11 cellular contexts compared by ENCODE assay signal in the genomic region with DNA sequence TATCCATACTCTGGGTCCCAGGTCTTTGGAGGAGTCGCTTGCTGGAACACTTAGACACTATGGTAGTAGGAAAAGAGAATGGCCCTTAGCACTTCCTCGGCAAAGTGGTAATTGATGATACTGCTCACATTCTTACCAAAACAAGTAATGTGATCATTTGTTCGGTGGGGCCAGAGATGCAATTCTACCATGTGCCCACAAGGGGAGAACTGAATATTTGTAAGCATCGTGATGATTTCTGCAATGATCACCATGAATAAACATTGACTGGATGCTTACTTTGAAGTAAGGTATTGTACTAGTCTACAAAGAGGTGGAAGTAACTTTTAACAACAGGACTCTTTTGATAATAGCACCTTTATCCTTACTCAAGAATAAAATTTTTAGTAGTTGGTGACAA.
DNase-seq lines count a peak whose midpoint lies in the region; ATAC-seq and TF ChIP-seq lines count a peak whose summit lies in the region.
"Had no signal": no experiment of that assay in that cellular context is flagged by ENCODE, and none has a peak within 500 bp of the region (broad histone marks: within the 10 kb centered on the region; RNA-seq: fewer than 3 reads in every experiment).

No MANE protein-coding gene starts in this region.

- H3K9me3 ChIP-seq in breast epithelium, result no peaks in the 10 kb centered on the region

- no peaks in the 10 kb centered on the region for H3K4me1 ChIP-seq in breast epithelium

- H3K27ac ChIP-seq in breast epithelium, result no peak overlapping the region

- H3K4me1 Mint-ChIP-seq in neural crest cell, result no peaks in the 10 kb centered on the region
- H3K4me1 Mint-ChIP-seq: T-helper 17 cell had no signal

- no peak for TF ChIP-seq POLR2A in breast epithelium (IDR thresholded peaks at IDR 0.05)

- no peak overlapping the region for H3K4me3 ChIP-seq in GM06990 (replicated peaks; ENCODE audit: low read depth, low read length)
- no peak overlapping the region for H3K4me3 ChIP-seq in breast epithelium

- H3K9me3 Mint-ChIP-seq in neural crest cell, result no peaks in the 10 kb centered on the region
- H3K9me3 Mint-ChIP-seq: activated T-cell treated with anti-CD3 and anti-CD28 coated beads, Interleukin-2, amount 50 U/mL, for 4 hours had no signal

- no peaks in the 10 kb centered on the region for H3K36me3 Mint-ChIP-seq in neural crest cell (ENCODE audit: low read depth)

- H3K4me3 Mint-ChIP-seq in neural crest cell, result no peak overlapping the region
- H3K4me3 Mint-ChIP-seq: activated T-cell treated with anti-CD3 and anti-CD28 coated beads, Interleukin-2, amount 50 U/mL, for 4 hours; T-helper 17 cell had no signal

- TF ChIP-seq CTCF in GM06990 (IDR thresholded peaks at IDR 0.05; ENCODE audit: insufficient read depth, low read length, poor library complexity, severe bottlenecking) (peak; percentile 46), breast epithelium (IDR thresholded peaks at IDR 0.05) (peak in 2 of 3 donors; percentile 14 to 20), neural crest cell (conservative IDR thresholded peaks at IDR 0.05) (peak; percentile 57)

- DNase-seq in GM06990 (ENCODE audit: extremely low read depth, insufficient read length), result no peak
- peak; percentile 16 for DNase-seq in HT-29 (ENCODE audit: low spot score)
- no peak for DNase-seq in breast epithelium (ENCODE audit: low spot score in 2 of 2)
- DNase-seq in neural crest cell (ENCODE audit: low read depth, low spot score), result no peak
- DNase-seq in OCI-M1 (lab: John Stamatoyannopoulos, UW), result no peak
- no peak for DNase-seq in activated CD8-positive, alpha-beta memory T cell treated with anti-CD3 and anti-CD28 coated beads for 24 hours
- no peak for DNase-seq in COLO668 (lab: John Stamatoyannopoulos, UW; ENCODE audit: unreplicated experiment)
- DNase-seq: activated T-cell treated with anti-CD3 and anti-CD28 coated beads, Interleukin-2, amount 50 U/mL, for 4 hours; NCI-H2081 treated with DMSO at 0.1 percent for 48 hours; T-helper 17 cell had no signal

- H3K27me3 ChIP-seq in GM06990 (replicated peaks; ENCODE audit: control insufficient read depth, insufficient read depth, low read length) (no peaks in the 10 kb centered on the region), breast epithelium (no peaks in the 10 kb centered on the region)

- no peaks in the 10 kb centered on the region for H3K27me3 Mint-ChIP-seq in neural crest cell (ENCODE audit: low read depth)

- intact Hi-C loops in breast epithelium (cut with DNase I; ENCODE audit: low total_unique reads), result no loop called here

- ATAC-seq in GM18873 (IDR thresholded peaks at IDR 0.05; ENCODE audit: low FRiP score, unreplicated experiment), result no peak
- ATAC-seq: activated T-cell treated with anti-CD3 and anti-CD28 coated beads, Interleukin-2, amount 50 U/mL, for 4 hours; T-helper 17 cell had no signal

- H3K36me3 ChIP-seq in GM06990 (ENCODE audit: control insufficient read depth, insufficient read depth, low read length) (no peaks in the 10 kb centered on the region), breast epithelium (no peaks in the 10 kb centered on the region)

- H3K27ac Mint-ChIP-seq in neural crest cell (ENCODE audit: unreplicated experiment), result no peak overlapping the region
- H3K27ac Mint-ChIP-seq: T-helper 17 cell had no signal
